ENCODE assay signal across 15 cellular contexts in the genomic region with DNA sequence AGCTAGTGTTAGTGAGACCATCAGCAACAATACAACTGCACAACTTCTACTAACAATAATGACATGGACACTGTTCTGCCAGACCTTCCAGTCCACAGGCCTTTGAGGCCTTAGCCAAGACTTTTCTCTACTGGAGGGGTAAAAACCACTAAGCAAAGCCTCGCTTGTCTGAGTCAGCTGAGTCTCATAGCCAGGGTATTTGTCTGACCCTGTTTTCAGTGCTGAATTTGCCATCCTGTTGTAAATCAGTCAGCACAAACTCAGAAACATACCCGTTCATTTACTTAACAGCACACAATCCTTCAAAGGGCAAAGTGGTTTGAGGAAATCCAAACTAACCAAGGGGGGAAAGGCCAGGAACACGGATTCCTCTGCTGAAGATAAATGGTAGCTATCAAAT.
A peak's percentile ranks its signal among the peaks of the same experiment; 100 is the strongest.
DNase-seq lines count a peak whose midpoint lies in the region; ATAC-seq and TF ChIP-seq lines count a peak whose summit lies in the region.
"Had no signal": no experiment of that assay in that cellular context is flagged by ENCODE, and none has a peak within 500 bp of the region (broad histone marks: within the 10 kb centered on the region; RNA-seq: fewer than 3 reads in every experiment).

No MANE protein-coding gene starts in this region.

- H3K79me1 ChIP-seq in IMR-90 (ENCODE audit: low read depth in 1 of 2, low read length in 2 of 2) (0 out of 4 replicates have a peak, but pooled peaks cover 0 to 3% of the 10 kb centered on the region in 2 experiments), mesendoderm (ENCODE audit: low read length) (no peaks in the 10 kb centered on the region)

- POLR2A ChIA-PET in IMR-90 (lab: Charles Lee; ENCODE audit: unreplicated experiment), result no interaction called here

- H3K4me1 ChIP-seq in IMR-90 (ENCODE audit: control insufficient read depth, insufficient read depth, low read length) (peaks cover 10% of the 10 kb centered on the region), mesendoderm (ENCODE audit: control insufficient read depth, low read depth, low read length) (no peaks in the 10 kb centered on the region)
- H3K4me1 ChIP-seq: BLaER1 had no signal

- H3K27me3 ChIP-seq in IMR-90 (ENCODE audit: control insufficient read depth, insufficient read depth, low read length), result no peaks in the 10 kb centered on the region
- no peaks in the 10 kb centered on the region for H3K27me3 ChIP-seq in mesendoderm (ENCODE audit: insufficient read depth, low read length, poor library complexity)
- H3K27me3 ChIP-seq: BLaER1 had no signal

- peak; percentile 96 for ATAC-seq in IMR-90 (ENCODE audit: low read depth)
- ATAC-seq in HG03095 (IDR thresholded peaks at IDR 0.05; ENCODE audit: unreplicated experiment), result no peak

- intact Hi-C loops in IMR-90 (cut with micrococcal nuclease), result no loop called here

- peaks cover 4% of the 10 kb centered on the region for H3K9me1 ChIP-seq in IMR-90 (ENCODE audit: insufficient read depth, low read length)

- H2AK9ac ChIP-seq in IMR-90 (replicated peaks; ENCODE audit: low read depth, low read length, poor library complexity), result no peak overlapping the region

- no peaks in the 10 kb centered on the region for H3K9me3 ChIP-seq in IMR-90 (ENCODE audit: control insufficient read depth, insufficient read depth, low read length)

- H2BK5ac ChIP-seq in IMR-90 (ENCODE audit: low read depth, low read length, poor library complexity, severe bottlenecking) (peak overlapping the region; percentile 74), mesendoderm (ENCODE audit: low read length) (no peak overlapping the region)

- H3K14ac ChIP-seq in IMR-90 (replicated peaks; ENCODE audit: low read depth, low read length), result no peak overlapping the region

- no peak overlapping the region for H2BK20ac ChIP-seq in IMR-90 (ENCODE audit: low read depth, low read length)

- TF ChIP-seq CTCF in AG09309 (IDR thresholded peaks at IDR 0.05; ENCODE audit: control insufficient read depth, insufficient read depth, low read depth, low read length, missing control alignments), result no peak
- TF ChIP-seq CTCF in IMR-90 (conservative IDR thresholded peaks at IDR 0.05; ENCODE audit: low read depth, low read length), result no peak

- H4K8ac ChIP-seq in IMR-90 (ENCODE audit: low read depth in 2 of 2, low read length in 2 of 2) (peak overlapping the region; percentile 24 to 54; a peak in 1 of 4 replicates), mesendoderm (ENCODE audit: low read depth, low read length) (no peak overlapping the region)

- H3K4me3 ChIP-seq in AG09309 (ENCODE audit: control insufficient read depth, low read depth, low read length) (no peak overlapping the region), IMR-90 (ENCODE audit: insufficient read depth, low read depth, low read length) (no peak overlapping the region), mesendoderm (ENCODE audit: low read length) (no peak overlapping the region)
- H3K4me3 ChIP-seq: BLaER1, skin epidermis had no signal

- no CpG with 5 or more reads among the region's 3 CpGs for WGBS in IMR-90 (ENCODE audit: extremely low coverage in 2 of 2, insufficient read length in 1 of 2), 2 experiments
- no CpG with 5 or more reads among the region's 3 CpGs for WGBS in mesendoderm (ENCODE audit: extremely low coverage, insufficient coverage, low lambda C conversion rate)

- H4K5ac ChIP-seq in IMR-90 (ENCODE audit: low read depth, low read length) (no peak overlapping the region), mesendoderm (ENCODE audit: low read length) (no peak overlapping the region)

- DNase-seq in AG09309 (ENCODE audit: low read depth) (peak; percentile 95), IMR-90 (peak; percentile 93), dermis microvascular lymphatic vessel endothelial cell (ENCODE audit: low read depth in 2 of 2) (peak; percentile 81 to 97), mesendoderm (peak; percentile 10), DMS 273 treated with DMSO at 0.1 percent for 48 hours (lab: John Stamatoyannopoulos, UW) (no peak)
- no peak for DNase-seq in stimulated activated naive CD4-positive, alpha-beta T cell treated with Interleukin-2 at 50 U/mL for 16 hours (lab: John Stamatoyannopoulos, UW)
- no peak for DNase-seq in activated CD4-positive, alpha-beta T cell treated with anti-CD3 and anti-CD28 coated beads, Interleukin-2, amount 50 U/mL, for 1 hour
- DNase-seq: activated CD4-positive, CD25-positive, alpha-beta regulatory T cell treated with anti-CD3 and anti-CD28 coated beads, Interleukin-2, amount 50 U/mL, for 72 hours; activated naive CD4-positive, alpha-beta T cell treated with anti-CD3 and anti-CD28 coated beads, Interleukin-2, amount 50 U/mL, for 16 hours; NCI-H2171; SHP77; stimulated activated CD8-positive, alpha-beta memory T cell treated with anti-CD3 and anti-CD28 coated beads, Interleukin-4, amount 100 ng/mL, for 48 hours had no signal

- H3K4me2 ChIP-seq in IMR-90 (ENCODE audit: low read depth, low read length) (peak overlapping the region; percentile 29; the same call in 1 of the 2 replicates), mesendoderm (ENCODE audit: low read length) (no peak overlapping the region)
- H3K4me2 ChIP-seq: BLaER1 had no signal

- H3K23ac ChIP-seq in IMR-90 (ENCODE audit: low read depth, low read length), result no peak overlapping the region
- H3K23ac ChIP-seq in mesendoderm (ENCODE audit: low read length), result no peak overlapping the region

- no peaks in the 10 kb centered on the region for H3K36me3 ChIP-seq in IMR-90 (ENCODE audit: control insufficient read depth, insufficient read depth, low read length)
- H3K36me3 ChIP-seq in mesendoderm (ENCODE audit: control insufficient read depth, insufficient read depth, low read length), result no peaks in the 10 kb centered on the region

- dilution Hi-C loops in IMR-90 (cut with HindIII; ENCODE audit: low sequenced_read_pairs, unreplicated experiment), result no loop called here

- peak overlapping the region; percentile 63; the same call in 1 of the 2 replicates for H3K18ac ChIP-seq in IMR-90 (ENCODE audit: low read depth, low read length)
- no peak overlapping the region for H3K18ac ChIP-seq in mesendoderm (ENCODE audit: low read length)

- no TSS peak for BruUV-seq in IMR-90 (replicated peaks; lab: Mats Ljungman, UMichigan)

- H2BK120ac ChIP-seq in IMR-90 (ENCODE audit: low read depth, low read length) (peak overlapping the region; percentile 6; the same call in 1 of the 2 replicates), mesendoderm (ENCODE audit: low read depth, low read length) (no peak overlapping the region)

- no peak overlapping the region for H4K91ac ChIP-seq in IMR-90 (ENCODE audit: insufficient read depth, low read depth, low read length)

- H3K27ac ChIP-seq in IMR-90 (ENCODE audit: insufficient read depth, low read length) (peak overlapping the region; percentile 52; the same call in 1 of the 2 replicates), mesendoderm (ENCODE audit: low read depth, low read length) (no peak overlapping the region)
- H3K27ac ChIP-seq: BLaER1 had no signal

- TF ChIP-seq POLR2A in IMR-90 (IDR thresholded peaks at IDR 0.05; ENCODE audit: low read depth, low read length), result no peak

- no peaks in the 10 kb centered on the region for H3K79me2 ChIP-seq in mesendoderm (ENCODE audit: control insufficient read depth, insufficient read depth, low read length)

- CTCF ChIA-PET in IMR-90 (lab: Yijun Ruan, JAX), result no interaction called here

- H4K20me1 ChIP-seq in IMR-90 (ENCODE audit: insufficient read depth, low read length), result no peaks in the 10 kb centered on the region
- H4K20me1 ChIP-seq: BLaER1 had no signal

- H3K4ac ChIP-seq in IMR-90 (ENCODE audit: low read depth, low read length) (peak overlapping the region; percentile 10; the same call in 1 of the 2 replicates), mesendoderm (ENCODE audit: low read depth, low read length) (no peak overlapping the region)

- in situ Hi-C loops in IMR-90 (cut with MboI; ENCODE audit: low sequenced_read_pairs), result no loop called here

- H3K56ac ChIP-seq in IMR-90 (ENCODE audit: extremely low read depth, insufficient read depth, low read length), result no peak overlapping the region
- no peak overlapping the region for H3K56ac ChIP-seq in mesendoderm (ENCODE audit: low read length)

- H3K9ac ChIP-seq in IMR-90 (ENCODE audit: low read depth, low read length) (no peak overlapping the region; the same call in 1 of the 2 replicates), mesendoderm (ENCODE audit: low read length) (no peak overlapping the region)
- H3K9ac ChIP-seq: BLaER1 had no signal

- H2BK15ac ChIP-seq in IMR-90 (ENCODE audit: low read depth, low read length) (no peak overlapping the region; the same call in 2 of the 3 replicates), mesendoderm (replicated peaks; ENCODE audit: low read depth) (no peak overlapping the region)

- no peak overlapping the region for H2AK5ac ChIP-seq in IMR-90 (ENCODE audit: low read depth, low read length)
- H2AK5ac ChIP-seq in mesendoderm (ENCODE audit: low read length), result no peak overlapping the region

- no peak overlapping the region for H2AFZ ChIP-seq in IMR-90 (replicated peaks; ENCODE audit: low read length, poor library complexity)

- TF ChIP-seq RAD21 in IMR-90 (IDR thresholded peaks at IDR 0.05; ENCODE audit: low read length), result peak; percentile 21; the same call in 1 of the 2 replicates

TF ChIP-seq in IMR-90, 13 proteins besides CTCF, POLR2A, EP300 and RAD21:
- TF ChIP-seq FOS (IDR thresholded peaks at IDR 0.05; ENCODE audit: low read depth, low read length) (peak; percentile 55), CEBPB (IDR thresholded peaks at IDR 0.05; ENCODE audit: low read depth, low read length) (no peak), SMC3 (IDR thresholded peaks at IDR 0.05; ENCODE audit: low read depth, low read length) (0 out of 2 replicates have a peak, but pooled peaks have one; percentile 6), MAFK (IDR thresholded peaks at IDR 0.05; ENCODE audit: low read depth, low read length) (peak; percentile 47)

Comparison
In these comparisons a context has a peak if more than half of its experiments do, and no peak if none do; other contexts are left out.
1. DNase-seq: peak in AG09309 (single experiment), IMR-90 (single experiment), dermis microvascular lymphatic vessel endothelial cell (2 of 2) and mesendoderm (single experiment); none in stimulated activated naive CD4-positive, alpha-beta T cell treated with Interleukin-2 at 50 U/mL for 16 hours (single experiment), activated CD4-positive, alpha-beta T cell treated with anti-CD3 and anti-CD28 coated beads, Interleukin-2, amount 50 U/mL, for 1 hour (single experiment) and DMS 273 treated with DMSO at 0.1 percent for 48 hours (single experiment).